ENCODE assay signal across 15 cellular contexts in genomic region chr2:191352536-191352935, GRCh38.
DNase-seq lines count a peak whose midpoint lies in the region; ATAC-seq and TF ChIP-seq lines count a peak whose summit lies in the region.
"Had no signal": no experiment of that assay in that cellular context is flagged by ENCODE, and none has a peak within 500 bp of the region (broad histone marks: within the 10 kb centered on the region; RNA-seq: fewer than 3 reads in every experiment).

No MANE protein-coding gene starts in this region.

- dilution Hi-C loops in mammary epithelial cell (cut with HindIII; ENCODE audit: low sequenced_read_pairs) = no loop called here

- DNase-seq in AG09319 (ENCODE audit: extremely low read depth, low read depth) (peak; percentile 49), M059J (ENCODE audit: low read depth) (peak; percentile 83), mammary epithelial cell (peak; percentile 60), kidney glomerular epithelial cell (lab: John Stamatoyannopoulos, UW) (peak; percentile 39), left ventricle myocardium superior (no peak), thyroid gland (no peak), NCI-H526 treated with DMSO at 0.1 percent for 48 hours (lab: John Stamatoyannopoulos, UW) (no peak)
- DNase-seq: activated CD4-positive, alpha-beta T cell treated with anti-CD3 and anti-CD28 coated beads, Interleukin-2, amount 10 ng/mL, durations not matched to agents 7 days and 5 days; NCI-H2107; stomach; T-helper 2 cell had no signal

- no peak for ATAC-seq in left ventricle myocardium superior
- ATAC-seq in GM19455 (IDR thresholded peaks at IDR 0.05; ENCODE audit: unreplicated experiment) = no peak
- ATAC-seq: esophagus mucosa had no signal

- no peak overlapping the region for H3K4me2 ChIP-seq in mammary epithelial cell (ENCODE audit: insufficient read depth, low read depth, low read length)
- H3K4me2 ChIP-seq: KMS-11 had no signal

- no peaks in the 10 kb centered on the region for H4K20me1 ChIP-seq in mammary epithelial cell (ENCODE audit: insufficient read depth, low read length)

- H3K27ac ChIP-seq in mammary epithelial cell (ENCODE audit: insufficient read depth, low read depth, low read length) (peak overlapping the region; percentile 3), thyroid gland (no peak overlapping the region)
- H3K27ac ChIP-seq: cardiac muscle cell, KMS-11, stomach had no signal

- no peak for TF ChIP-seq CTCF in AG09319 (IDR thresholded peaks at IDR 0.05; ENCODE audit: low read depth, low read length)
- TF ChIP-seq CTCF in mammary epithelial cell (conservative IDR thresholded peaks at IDR 0.05 in 1 of 2, IDR thresholded peaks at IDR 0.05 in 1 of 2; ENCODE audit: extremely low read depth in 1 of 2, insufficient read depth in 1 of 2, low read depth in 1 of 2, low read length in 2 of 2) = no peak
- no peak for TF ChIP-seq CTCF in thyroid gland (IDR thresholded peaks at IDR 0.05)

- H3K4me3 ChIP-seq in mammary epithelial cell (replicated peaks in 1 of 3; ENCODE audit: insufficient read depth in 1 of 3, low read depth in 2 of 3, low read length in 3 of 3) (no peak overlapping the region), thyroid gland (replicated peaks in 1 of 3) (no peak overlapping the region)
- H3K4me3 ChIP-seq: cardiac muscle cell, stomach had no signal

- CTCF ChIA-PET in mammary epithelial cell (lab: Charles Lee; ENCODE audit: low non-redundant PET) = no interaction called here

- H3K27me3 ChIP-seq in mammary epithelial cell (ENCODE audit: insufficient read depth, low read length) (no peaks in the 10 kb centered on the region), thyroid gland (no peaks in the 10 kb centered on the region)
- H3K27me3 ChIP-seq: cardiac muscle cell, stomach had no signal

- in situ Hi-C loops in mammary epithelial cell (cut with MboI; ENCODE audit: low sequenced_read_pairs in 2 of 2) = no loop called here

- intact Hi-C loops in mammary epithelial cell (cut with micrococcal nuclease) = loop anchor here (2.0 kb wide), 1 partner anchor 182 kb away; no protein-coding TSS in a partner anchor
- intact Hi-C loops in left ventricle myocardium superior (cut with micrococcal nuclease) = no loop called here
- intact Hi-C loops in thyroid gland (cut with DNase I) = no loop called here

- H3K4me1 ChIP-seq in mammary epithelial cell (ENCODE audit: insufficient read depth, low read length) (peaks cover 16% of the 10 kb centered on the region), thyroid gland (no peaks in the 10 kb centered on the region)

- no peak overlapping the region for H2AFZ ChIP-seq in mammary epithelial cell (ENCODE audit: low read depth, low read length)

- no TSS peak for BruUV-seq in mammary epithelial cell (replicated peaks; lab: Mats Ljungman, UMichigan)

- 88% methylated on average over 2 of the region's 2 CpGs for WGBS in mammary epithelial cell (ENCODE audit: low coverage, missing lambda C conversion rate)
- 81 to 84% methylated on average over 2 of the region's 2 CpGs for WGBS in thyroid gland, 2 donors

- H3K79me2 ChIP-seq in mammary epithelial cell (ENCODE audit: insufficient read depth, low read length) = peaks cover 76% of the 10 kb centered on the region

- H3K9me3 ChIP-seq in mammary epithelial cell (replicated peaks; ENCODE audit: insufficient read depth, low read length) (no peaks in the 10 kb centered on the region), thyroid gland (no peaks in the 10 kb centered on the region)
- H3K9me3 ChIP-seq: stomach had no signal

- H3K36me3 ChIP-seq in mammary epithelial cell (ENCODE audit: insufficient read depth, low read length) = peaks cover 48% of the 10 kb centered on the region
- no peaks in the 10 kb centered on the region for H3K36me3 ChIP-seq in thyroid gland

- no peak overlapping the region for H3K9ac ChIP-seq in mammary epithelial cell (ENCODE audit: insufficient read depth, low read length)
- H3K9ac ChIP-seq: KMS-11 had no signal

- no peak for TF ChIP-seq POLR2A in thyroid gland (IDR thresholded peaks at IDR 0.05)

Comparison
In these comparisons a context has a peak if more than half of its experiments do, and no peak if none do; other contexts are left out.
1. DNase-seq: peak in AG09319 (single experiment), M059J (single experiment), mammary epithelial cell (single experiment) and kidney glomerular epithelial cell (single experiment); none in left ventricle myocardium superior (single experiment), thyroid gland (0 of 2) and NCI-H526 treated with DMSO at 0.1 percent for 48 hours (single experiment).